1 cellular context compared by ENCODE assay signal in the genomic region with DNA sequence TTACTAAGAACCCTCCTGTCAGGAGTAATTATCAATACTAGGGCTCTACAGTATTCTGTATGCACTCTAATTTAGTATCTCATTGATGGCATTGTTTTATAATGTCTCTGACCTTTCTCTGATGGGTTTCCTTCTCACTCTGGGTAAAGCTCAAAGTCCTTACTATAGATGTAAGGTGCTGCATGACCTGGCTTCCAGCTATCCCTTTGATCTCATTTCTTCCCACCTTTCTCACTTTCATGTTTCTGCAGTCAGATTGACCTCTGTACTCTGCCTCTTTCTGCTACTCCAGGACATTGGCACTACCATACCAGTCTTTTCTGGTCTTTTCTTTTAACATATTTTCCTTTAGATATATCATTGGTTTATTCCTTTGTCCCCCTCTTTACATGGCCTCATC.
TF ChIP-seq lines count a peak whose summit lies in the region.

No MANE protein-coding gene starts in this region.

TF ChIP-seq in HepG2, 621 proteins besides CTCF, POLR2A, EP300 and RAD21 (continued from another document):
- TF ChIP-seq, protein P1, sequence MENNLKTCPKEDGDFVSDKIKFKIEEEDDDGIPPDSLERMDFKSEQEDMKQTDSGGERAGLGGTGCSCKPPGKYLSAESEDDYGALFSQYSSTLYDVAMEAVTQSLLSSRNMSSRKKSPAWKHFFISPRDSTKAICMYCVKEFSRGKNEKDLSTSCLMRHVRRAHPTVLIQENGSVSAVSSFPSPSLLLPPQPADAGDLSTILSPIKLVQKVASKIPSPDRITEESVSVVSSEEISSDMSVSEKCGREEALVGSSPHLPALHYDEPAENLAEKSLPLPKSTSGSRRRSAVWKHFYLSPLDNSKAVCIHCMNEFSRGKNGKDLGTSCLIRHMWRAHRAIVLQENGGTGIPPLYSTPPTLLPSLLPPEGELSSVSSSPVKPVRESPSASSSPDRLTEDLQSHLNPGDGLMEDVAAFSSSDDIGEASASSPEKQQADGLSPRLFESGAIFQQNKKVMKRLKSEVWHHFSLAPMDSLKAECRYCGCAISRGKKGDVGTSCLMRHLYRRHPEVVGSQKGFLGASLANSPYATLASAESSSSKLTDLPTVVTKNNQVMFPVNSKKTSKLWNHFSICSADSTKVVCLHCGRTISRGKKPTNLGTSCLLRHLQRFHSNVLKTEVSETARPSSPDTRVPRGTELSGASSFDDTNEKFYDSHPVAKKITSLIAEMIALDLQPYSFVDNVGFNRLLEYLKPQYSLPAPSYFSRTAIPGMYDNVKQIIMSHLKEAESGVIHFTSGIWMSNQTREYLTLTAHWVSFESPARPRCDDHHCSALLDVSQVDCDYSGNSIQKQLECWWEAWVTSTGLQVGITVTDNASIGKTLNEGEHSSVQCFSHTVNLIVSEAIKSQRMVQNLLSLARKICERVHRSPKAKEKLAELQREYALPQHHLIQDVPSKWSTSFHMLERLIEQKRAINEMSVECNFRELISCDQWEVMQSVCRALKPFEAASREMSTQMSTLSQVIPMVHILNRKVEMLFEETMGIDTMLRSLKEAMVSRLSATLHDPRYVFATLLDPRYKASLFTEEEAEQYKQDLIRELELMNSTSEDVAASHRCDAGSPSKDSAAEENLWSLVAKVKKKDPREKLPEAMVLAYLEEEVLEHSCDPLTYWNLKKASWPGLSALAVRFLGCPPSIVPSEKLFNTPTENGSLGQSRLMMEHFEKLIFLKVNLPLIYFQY (CRISPR knock-in tag; IDR thresholded peaks at IDR 0.05; ENCODE audit: borderline replicate concordance): no peak
- no peak for TF ChIP-seq KLF9 (CRISPR knock-in tag; IDR thresholded peaks at IDR 0.05; ENCODE audit: low read depth)
- no peak for TF ChIP-seq RFX5 (IDR thresholded peaks at IDR 0.05; ENCODE audit: low read depth, low read length)
- TF ChIP-seq, protein P2, sequence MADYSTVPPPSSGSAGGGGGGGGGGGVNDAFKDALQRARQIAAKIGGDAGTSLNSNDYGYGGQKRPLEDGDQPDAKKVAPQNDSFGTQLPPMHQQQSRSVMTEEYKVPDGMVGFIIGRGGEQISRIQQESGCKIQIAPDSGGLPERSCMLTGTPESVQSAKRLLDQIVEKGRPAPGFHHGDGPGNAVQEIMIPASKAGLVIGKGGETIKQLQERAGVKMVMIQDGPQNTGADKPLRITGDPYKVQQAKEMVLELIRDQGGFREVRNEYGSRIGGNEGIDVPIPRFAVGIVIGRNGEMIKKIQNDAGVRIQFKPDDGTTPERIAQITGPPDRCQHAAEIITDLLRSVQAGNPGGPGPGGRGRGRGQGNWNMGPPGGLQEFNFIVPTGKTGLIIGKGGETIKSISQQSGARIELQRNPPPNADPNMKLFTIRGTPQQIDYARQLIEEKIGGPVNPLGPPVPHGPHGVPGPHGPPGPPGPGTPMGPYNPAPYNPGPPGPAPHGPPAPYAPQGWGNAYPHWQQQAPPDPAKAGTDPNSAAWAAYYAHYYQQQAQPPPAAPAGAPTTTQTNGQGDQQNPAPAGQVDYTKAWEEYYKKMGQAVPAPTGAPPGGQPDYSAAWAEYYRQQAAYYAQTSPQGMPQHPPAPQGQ (CRISPR knock-in tag; IDR thresholded peaks at IDR 0.05; ENCODE audit: borderline replicate concordance): no peak
- no peak; the same call in 1 of the 2 replicates for TF ChIP-seq NR2F2 (IDR thresholded peaks at IDR 0.05; ENCODE audit: borderline replicate concordance, low read depth)
- TF ChIP-seq, protein P3, sequence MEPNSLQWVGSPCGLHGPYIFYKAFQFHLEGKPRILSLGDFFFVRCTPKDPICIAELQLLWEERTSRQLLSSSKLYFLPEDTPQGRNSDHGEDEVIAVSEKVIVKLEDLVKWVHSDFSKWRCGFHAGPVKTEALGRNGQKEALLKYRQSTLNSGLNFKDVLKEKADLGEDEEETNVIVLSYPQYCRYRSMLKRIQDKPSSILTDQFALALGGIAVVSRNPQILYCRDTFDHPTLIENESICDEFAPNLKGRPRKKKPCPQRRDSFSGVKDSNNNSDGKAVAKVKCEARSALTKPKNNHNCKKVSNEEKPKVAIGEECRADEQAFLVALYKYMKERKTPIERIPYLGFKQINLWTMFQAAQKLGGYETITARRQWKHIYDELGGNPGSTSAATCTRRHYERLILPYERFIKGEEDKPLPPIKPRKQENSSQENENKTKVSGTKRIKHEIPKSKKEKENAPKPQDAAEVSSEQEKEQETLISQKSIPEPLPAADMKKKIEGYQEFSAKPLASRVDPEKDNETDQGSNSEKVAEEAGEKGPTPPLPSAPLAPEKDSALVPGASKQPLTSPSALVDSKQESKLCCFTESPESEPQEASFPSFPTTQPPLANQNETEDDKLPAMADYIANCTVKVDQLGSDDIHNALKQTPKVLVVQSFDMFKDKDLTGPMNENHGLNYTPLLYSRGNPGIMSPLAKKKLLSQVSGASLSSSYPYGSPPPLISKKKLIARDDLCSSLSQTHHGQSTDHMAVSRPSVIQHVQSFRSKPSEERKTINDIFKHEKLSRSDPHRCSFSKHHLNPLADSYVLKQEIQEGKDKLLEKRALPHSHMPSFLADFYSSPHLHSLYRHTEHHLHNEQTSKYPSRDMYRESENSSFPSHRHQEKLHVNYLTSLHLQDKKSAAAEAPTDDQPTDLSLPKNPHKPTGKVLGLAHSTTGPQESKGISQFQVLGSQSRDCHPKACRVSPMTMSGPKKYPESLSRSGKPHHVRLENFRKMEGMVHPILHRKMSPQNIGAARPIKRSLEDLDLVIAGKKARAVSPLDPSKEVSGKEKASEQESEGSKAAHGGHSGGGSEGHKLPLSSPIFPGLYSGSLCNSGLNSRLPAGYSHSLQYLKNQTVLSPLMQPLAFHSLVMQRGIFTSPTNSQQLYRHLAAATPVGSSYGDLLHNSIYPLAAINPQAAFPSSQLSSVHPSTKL (CRISPR knock-in tag; IDR thresholded peaks at IDR 0.05): peak; percentile 36; the same call in 1 of the 2 replicates
- peak; percentile 75 for TF ChIP-seq HMG20A (CRISPR knock-in tag; IDR thresholded peaks at IDR 0.05; ENCODE audit: borderline replicate concordance)
- TF ChIP-seq SRF (IDR thresholded peaks at IDR 0.05; ENCODE audit: low read depth, low read length): no peak
- TF ChIP-seq RXRA (CRISPR knock-in tag; IDR thresholded peaks at IDR 0.05): no peak
- no peak for TF ChIP-seq ZNF30 (CRISPR knock-in tag; IDR thresholded peaks at IDR 0.05)
- TF ChIP-seq, protein P4, sequence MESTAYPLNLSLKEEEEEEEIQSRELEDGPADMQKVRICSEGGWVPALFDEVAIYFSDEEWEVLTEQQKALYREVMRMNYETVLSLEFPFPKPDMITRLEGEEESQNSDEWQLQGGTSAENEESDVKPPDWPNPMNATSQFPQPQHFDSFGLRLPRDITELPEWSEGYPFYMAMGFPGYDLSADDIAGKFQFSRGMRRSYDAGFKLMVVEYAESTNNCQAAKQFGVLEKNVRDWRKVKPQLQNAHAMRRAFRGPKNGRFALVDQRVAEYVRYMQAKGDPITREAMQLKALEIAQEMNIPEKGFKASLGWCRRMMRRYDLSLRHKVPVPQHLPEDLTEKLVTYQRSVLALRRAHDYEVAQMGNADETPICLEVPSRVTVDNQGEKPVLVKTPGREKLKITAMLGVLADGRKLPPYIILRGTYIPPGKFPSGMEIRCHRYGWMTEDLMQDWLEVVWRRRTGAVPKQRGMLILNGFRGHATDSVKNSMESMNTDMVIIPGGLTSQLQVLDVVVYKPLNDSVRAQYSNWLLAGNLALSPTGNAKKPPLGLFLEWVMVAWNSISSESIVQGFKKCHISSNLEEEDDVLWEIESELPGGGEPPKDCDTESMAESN (CRISPR knock-in tag; conservative IDR thresholded peaks at IDR 0.05): no peak
- TF ChIP-seq NFYC (CRISPR knock-in tag; IDR thresholded peaks at IDR 0.05): no peak
- TF ChIP-seq ZNF891 (CRISPR knock-in tag; IDR thresholded peaks at IDR 0.05): no peak
- TF ChIP-seq ZSCAN29 (CRISPR knock-in tag; conservative IDR thresholded peaks at IDR 0.05): no peak
- TF ChIP-seq, protein P5, sequence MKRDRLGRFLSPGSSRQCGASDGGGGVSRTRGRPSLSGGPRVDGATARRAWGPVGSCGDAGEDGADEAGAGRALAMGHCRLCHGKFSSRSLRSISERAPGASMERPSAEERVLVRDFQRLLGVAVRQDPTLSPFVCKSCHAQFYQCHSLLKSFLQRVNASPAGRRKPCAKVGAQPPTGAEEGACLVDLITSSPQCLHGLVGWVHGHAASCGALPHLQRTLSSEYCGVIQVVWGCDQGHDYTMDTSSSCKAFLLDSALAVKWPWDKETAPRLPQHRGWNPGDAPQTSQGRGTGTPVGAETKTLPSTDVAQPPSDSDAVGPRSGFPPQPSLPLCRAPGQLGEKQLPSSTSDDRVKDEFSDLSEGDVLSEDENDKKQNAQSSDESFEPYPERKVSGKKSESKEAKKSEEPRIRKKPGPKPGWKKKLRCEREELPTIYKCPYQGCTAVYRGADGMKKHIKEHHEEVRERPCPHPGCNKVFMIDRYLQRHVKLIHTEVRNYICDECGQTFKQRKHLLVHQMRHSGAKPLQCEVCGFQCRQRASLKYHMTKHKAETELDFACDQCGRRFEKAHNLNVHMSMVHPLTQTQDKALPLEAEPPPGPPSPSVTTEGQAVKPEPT (CRISPR knock-in tag; IDR thresholded peaks at IDR 0.05; ENCODE audit: low read depth): no peak
- TF ChIP-seq, protein P6, sequence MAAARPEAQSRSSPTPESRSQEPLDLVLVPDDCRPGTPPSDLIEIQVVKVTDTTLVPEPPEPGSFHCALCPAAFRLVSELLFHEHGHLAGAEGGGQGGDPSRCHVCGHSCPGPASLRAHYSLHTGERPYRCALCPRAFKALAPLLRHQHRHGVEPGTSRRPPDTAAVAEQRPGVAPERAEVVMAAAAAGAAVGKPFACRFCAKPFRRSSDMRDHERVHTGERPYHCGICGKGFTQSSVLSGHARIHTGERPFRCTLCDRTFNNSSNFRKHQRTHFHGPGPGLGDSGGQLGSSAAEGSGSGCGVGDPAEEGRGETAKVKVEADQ (CRISPR knock-in tag; IDR thresholded peaks at IDR 0.05; ENCODE audit: borderline replicate concordance): no peak
- TF ChIP-seq NR2F1 (CRISPR knock-in tag; IDR thresholded peaks at IDR 0.05): peak; percentile 14 to 77; a peak in 2 of 4 replicates
- TF ChIP-seq ZNF34 (CRISPR knock-in tag; IDR thresholded peaks at IDR 0.05; ENCODE audit: borderline replicate concordance): no peak
- no peak for TF ChIP-seq IKZF4 (CRISPR knock-in tag; IDR thresholded peaks at IDR 0.05; ENCODE audit: borderline replicate concordance, low read depth, not compliant biosample characterization)
- TF ChIP-seq NAIF1 (CRISPR knock-in tag; IDR thresholded peaks at IDR 0.05; ENCODE audit: borderline replicate concordance): no peak
- TF ChIP-seq ZNF737 (CRISPR knock-in tag; IDR thresholded peaks at IDR 0.05; ENCODE audit: borderline replicate concordance): no peak
- TF ChIP-seq ZNF292 (CRISPR knock-in tag; IDR thresholded peaks at IDR 0.05; ENCODE audit: borderline replicate concordance, low read depth): no peak
- TF ChIP-seq ZNF335 (CRISPR knock-in tag; IDR thresholded peaks at IDR 0.05): no peak
- TF ChIP-seq CBFB (CRISPR knock-in tag; IDR thresholded peaks at IDR 0.05): no peak
- TF ChIP-seq, protein P7, sequence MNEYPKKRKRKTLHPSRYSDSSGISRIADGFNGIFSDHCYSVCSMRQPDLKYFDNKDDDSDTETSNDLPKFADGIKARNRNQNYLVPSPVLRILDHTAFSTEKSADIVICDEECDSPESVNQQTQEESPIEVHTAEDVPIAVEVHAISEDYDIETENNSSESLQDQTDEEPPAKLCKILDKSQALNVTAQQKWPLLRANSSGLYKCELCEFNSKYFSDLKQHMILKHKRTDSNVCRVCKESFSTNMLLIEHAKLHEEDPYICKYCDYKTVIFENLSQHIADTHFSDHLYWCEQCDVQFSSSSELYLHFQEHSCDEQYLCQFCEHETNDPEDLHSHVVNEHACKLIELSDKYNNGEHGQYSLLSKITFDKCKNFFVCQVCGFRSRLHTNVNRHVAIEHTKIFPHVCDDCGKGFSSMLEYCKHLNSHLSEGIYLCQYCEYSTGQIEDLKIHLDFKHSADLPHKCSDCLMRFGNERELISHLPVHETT (CRISPR knock-in tag; conservative IDR thresholded peaks at IDR 0.05): no peak
- peak; percentile 78 for TF ChIP-seq TCF7 (IDR thresholded peaks at IDR 0.05; ENCODE audit: low read depth)
- TF ChIP-seq MAFK (conservative IDR thresholded peaks at IDR 0.05 in 1 of 2, IDR thresholded peaks at IDR 0.05 in 1 of 2; ENCODE audit: low read length in 2 of 2): no peak
- TF ChIP-seq ARID2 (CRISPR knock-in tag; IDR thresholded peaks at IDR 0.05; ENCODE audit: borderline replicate concordance): no peak
- no peak for TF ChIP-seq ZNF205 (CRISPR knock-in tag; IDR thresholded peaks at IDR 0.05)
- TF ChIP-seq, protein P8, sequence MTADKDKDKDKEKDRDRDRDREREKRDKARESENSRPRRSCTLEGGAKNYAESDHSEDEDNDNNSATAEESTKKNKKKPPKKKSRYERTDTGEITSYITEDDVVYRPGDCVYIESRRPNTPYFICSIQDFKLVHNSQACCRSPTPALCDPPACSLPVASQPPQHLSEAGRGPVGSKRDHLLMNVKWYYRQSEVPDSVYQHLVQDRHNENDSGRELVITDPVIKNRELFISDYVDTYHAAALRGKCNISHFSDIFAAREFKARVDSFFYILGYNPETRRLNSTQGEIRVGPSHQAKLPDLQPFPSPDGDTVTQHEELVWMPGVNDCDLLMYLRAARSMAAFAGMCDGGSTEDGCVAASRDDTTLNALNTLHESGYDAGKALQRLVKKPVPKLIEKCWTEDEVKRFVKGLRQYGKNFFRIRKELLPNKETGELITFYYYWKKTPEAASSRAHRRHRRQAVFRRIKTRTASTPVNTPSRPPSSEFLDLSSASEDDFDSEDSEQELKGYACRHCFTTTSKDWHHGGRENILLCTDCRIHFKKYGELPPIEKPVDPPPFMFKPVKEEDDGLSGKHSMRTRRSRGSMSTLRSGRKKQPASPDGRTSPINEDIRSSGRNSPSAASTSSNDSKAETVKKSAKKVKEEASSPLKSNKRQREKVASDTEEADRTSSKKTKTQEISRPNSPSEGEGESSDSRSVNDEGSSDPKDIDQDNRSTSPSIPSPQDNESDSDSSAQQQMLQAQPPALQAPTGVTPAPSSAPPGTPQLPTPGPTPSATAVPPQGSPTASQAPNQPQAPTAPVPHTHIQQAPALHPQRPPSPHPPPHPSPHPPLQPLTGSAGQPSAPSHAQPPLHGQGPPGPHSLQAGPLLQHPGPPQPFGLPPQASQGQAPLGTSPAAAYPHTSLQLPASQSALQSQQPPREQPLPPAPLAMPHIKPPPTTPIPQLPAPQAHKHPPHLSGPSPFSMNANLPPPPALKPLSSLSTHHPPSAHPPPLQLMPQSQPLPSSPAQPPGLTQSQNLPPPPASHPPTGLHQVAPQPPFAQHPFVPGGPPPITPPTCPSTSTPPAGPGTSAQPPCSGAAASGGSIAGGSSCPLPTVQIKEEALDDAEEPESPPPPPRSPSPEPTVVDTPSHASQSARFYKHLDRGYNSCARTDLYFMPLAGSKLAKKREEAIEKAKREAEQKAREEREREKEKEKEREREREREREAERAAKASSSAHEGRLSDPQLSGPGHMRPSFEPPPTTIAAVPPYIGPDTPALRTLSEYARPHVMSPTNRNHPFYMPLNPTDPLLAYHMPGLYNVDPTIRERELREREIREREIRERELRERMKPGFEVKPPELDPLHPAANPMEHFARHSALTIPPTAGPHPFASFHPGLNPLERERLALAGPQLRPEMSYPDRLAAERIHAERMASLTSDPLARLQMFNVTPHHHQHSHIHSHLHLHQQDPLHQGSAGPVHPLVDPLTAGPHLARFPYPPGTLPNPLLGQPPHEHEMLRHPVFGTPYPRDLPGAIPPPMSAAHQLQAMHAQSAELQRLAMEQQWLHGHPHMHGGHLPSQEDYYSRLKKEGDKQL (CRISPR knock-in tag; IDR thresholded peaks at IDR 0.05; ENCODE audit: low read depth): no peak
- no peak for TF ChIP-seq CREM (IDR thresholded peaks at IDR 0.05)
- TF ChIP-seq CREM (CRISPR knock-in tag; IDR thresholded peaks at IDR 0.05): no peak
